20 cellular contexts compared by ENCODE assay signal in genomic region chr4:172871381-172871780, GRCh38.
"Had no signal": no experiment of that assay in that cellular context is flagged by ENCODE, and none has a peak within 500 bp of the region (broad histone marks: within the 10 kb centered on the region; RNA-seq: fewer than 3 reads in every experiment).

No MANE protein-coding gene starts in this region.

- H3K9me3 Mint-ChIP-seq: activated naive CD8-positive, alpha-beta T cell treated with anti-CD3 and anti-CD28 coated beads for 36 hours; effector memory CD8-positive, alpha-beta T cell; mesothelial cell of epicardium; type B pancreatic cell had no signal

- ATAC-seq: effector memory CD8-positive, alpha-beta T cell; gastrocnemius medialis; natural killer cell had no signal

- H3K4me3 Mint-ChIP-seq: activated naive CD8-positive, alpha-beta T cell treated with anti-CD3 and anti-CD28 coated beads for 36 hours; effector memory CD8-positive, alpha-beta T cell; mesothelial cell of epicardium; natural killer cell; type B pancreatic cell had no signal

- H3K27me3 Mint-ChIP-seq: effector memory CD8-positive, alpha-beta T cell; type B pancreatic cell had no signal

- H3K27ac ChIP-seq: dorsolateral prefrontal cortex, esophagus muscularis mucosa, gastrocnemius medialis, left ventricle myocardium inferior, thoracic aorta had no signal

- H3K36me3 Mint-ChIP-seq: activated naive CD8-positive, alpha-beta T cell treated with anti-CD3 and anti-CD28 coated beads for 36 hours; mesothelial cell of epicardium; natural killer cell; type B pancreatic cell had no signal

- H3K4me1 Mint-ChIP-seq: activated naive CD8-positive, alpha-beta T cell treated with anti-CD3 and anti-CD28 coated beads for 36 hours; natural killer cell had no signal

- H3K4me3 ChIP-seq: dorsolateral prefrontal cortex, esophagus muscularis mucosa, gastrocnemius medialis, left ventricle myocardium inferior, thoracic aorta had no signal

- DNase-seq: activated CD4-positive, alpha-beta T cell treated with anti-CD3 and anti-CD28 coated beads for 4 hours; activated CD4-positive, alpha-beta T cell treated with anti-CD3 and anti-CD28 coated beads, Interleukin-2, amount 50 U/mL, for 48 hours; activated CD4-positive, CD25-positive, alpha-beta regulatory T cell; activated naive CD4-positive, alpha-beta T cell treated with Interleukin-2 at 50 U/mL for 16 hours; activated naive CD8-positive, alpha-beta T cell treated with anti-CD3 and anti-CD28 coated beads for 36 hours; activated T-cell treated with anti-CD3 and anti-CD28 coated beads, Interleukin-2, amount 50 U/mL, for 48 hours; central memory CD4-positive, alpha-beta T cell; dorsolateral prefrontal cortex; effector memory CD8-positive, alpha-beta T cell; gastrocnemius medialis; hippocampal formation; left ventricle myocardium inferior; natural killer cell; stimulated activated CD4-positive, alpha-beta T cell treated with anti-CD3 and anti-CD28 coated beads, Interleukin-4, amount 100 ng/mL, for 1 hour; stimulated activated naive CD4-positive, alpha-beta T cell treated with Interleukin-2 at 50 U/mL for 16 hours; T-helper 9 cell had no signal

- H3K27me3 ChIP-seq: esophagus muscularis mucosa, gastrocnemius medialis had no signal

- H3K27ac Mint-ChIP-seq: activated naive CD8-positive, alpha-beta T cell treated with anti-CD3 and anti-CD28 coated beads for 36 hours; effector memory CD8-positive, alpha-beta T cell; mesothelial cell of epicardium; natural killer cell; type B pancreatic cell had no signal

- H3K36me3 ChIP-seq: esophagus muscularis mucosa, gastrocnemius medialis, left ventricle myocardium inferior, thoracic aorta had no signal

- H3K4me1 ChIP-seq: esophagus muscularis mucosa, gastrocnemius medialis, left ventricle myocardium inferior had no signal
